In the genomic region with DNA sequence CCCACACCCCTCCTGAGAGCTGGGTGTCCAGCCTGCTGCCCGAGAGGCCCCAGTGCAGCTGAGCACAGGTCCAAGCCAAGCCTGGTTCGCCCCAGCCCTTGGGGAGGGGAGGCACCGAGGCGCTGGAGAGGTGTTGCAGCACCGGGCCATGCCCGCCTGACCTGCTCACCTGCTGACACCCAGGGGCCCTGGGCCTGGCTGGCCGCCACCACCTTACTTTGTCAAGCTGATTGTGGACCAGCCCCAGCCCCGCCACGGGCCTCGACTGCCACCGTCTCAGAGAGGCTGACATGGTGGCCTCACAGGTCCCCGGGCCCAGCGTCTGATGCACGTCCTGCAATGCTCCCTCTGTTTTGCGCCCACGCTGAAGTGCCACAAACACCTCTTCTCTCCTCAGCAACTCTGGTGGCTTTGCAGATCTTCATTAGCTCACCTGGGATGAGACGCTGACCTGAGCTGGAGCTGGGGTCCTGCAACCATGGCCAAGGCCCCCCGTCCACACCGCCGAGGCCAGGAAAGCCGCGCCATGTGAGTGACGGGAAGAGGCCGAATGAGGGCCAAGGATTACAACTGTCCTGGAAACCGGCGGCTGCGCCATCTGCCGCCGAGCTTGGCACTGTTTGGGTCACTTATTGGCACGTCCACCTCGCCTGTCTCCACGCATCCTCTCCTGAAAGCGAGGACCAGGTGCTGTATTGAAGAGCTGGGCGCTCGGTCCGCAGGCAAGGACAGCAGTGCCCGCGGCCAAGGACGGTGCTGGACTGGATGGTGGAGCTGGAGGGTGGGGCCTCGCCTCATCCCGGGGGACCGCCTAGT, we compare ENCODE assay signal across 23 cellular contexts. TPM values are rescaled to one million over a fixed set of nuclear protein-coding genes. Genes with fewer than 3 reads are reported as not detected.
DNase-seq lines count a peak whose midpoint lies in the region; ATAC-seq, FAIRE-seq and TF ChIP-seq lines count a peak whose summit lies in the region.
"Had no signal": no experiment of that assay in that cellular context is flagged by ENCODE, and none has a peak within 500 bp of the region (broad histone marks: within the 10 kb centered on the region; RNA-seq: fewer than 3 reads in every experiment).

No MANE protein-coding gene starts in this region.

- H2AFZ ChIP-seq in neuronal stem cell (ENCODE audit: low read length), result no peak overlapping the region

- TF ChIP-seq CTCF in bronchial epithelial cell (IDR thresholded peaks at IDR 0.05; ENCODE audit: insufficient read depth, low read length, severe bottlenecking) (no peak), RWPE1 (conservative IDR thresholded peaks at IDR 0.05; ENCODE audit: low read depth) (no peak), GM13977 (IDR thresholded peaks at IDR 0.05; ENCODE audit: extremely low read depth, insufficient read depth, missing control alignments) (no peak)

- H3K4me3 ChIP-seq in bronchial epithelial cell (ENCODE audit: low read depth, low read length), result no peak overlapping the region
- H3K4me3 ChIP-seq in neuronal stem cell (ENCODE audit: low read length in 2 of 2), result no peak overlapping the region

- H4K8ac ChIP-seq in neuronal stem cell (ENCODE audit: low read depth, low read length), result no peak overlapping the region

- WGBS in neuronal stem cell (ENCODE audit: extremely low coverage in 2 of 2, insufficient read length in 2 of 2, insufficient replicate concordance in 1 of 2), 2 donors, result no CpG with 5 or more reads among the region's 42 CpGs

- in situ Hi-C loops in G401 (cut with HindIII; ENCODE audit: low sequenced_read_pairs), result no loop called here
- in situ Hi-C loops in GM13977 (cut with MboI; ENCODE audit: low pct_unique_long_range_greater_than_20kb, low sequenced_read_pairs, unreplicated experiment), result no loop called here

- peak; percentile 43 for FAIRE-seq in bronchial epithelial cell (lab: Jason Lieb, UNC)
- FAIRE-seq: G401.6, GM12892, GM18507 had no signal

- peaks cover 0 to 1% of the 10 kb centered on the region in 2 donors for H3K9me3 ChIP-seq in neuronal stem cell (replicated peaks in 1 of 2; ENCODE audit: control insufficient read depth in 2 of 2, insufficient read depth in 1 of 2, low read depth in 1 of 2, low read length in 2 of 2)
- H3K9me3 ChIP-seq: Caco-2 had no signal

- no peak overlapping the region for H4K91ac ChIP-seq in neuronal stem cell (ENCODE audit: low read depth, low read length, poor library complexity)

- H3K27ac ChIP-seq in neuronal stem cell (replicated peaks; ENCODE audit: low read length) (no peak overlapping the region), RWPE1 (no peak overlapping the region)

- DNase-seq in G401 (ENCODE audit: low spot score), result peak; percentile 95
- no peak for DNase-seq in bronchial epithelial cell (ENCODE audit: low read depth)
- peak; percentile 5 for DNase-seq in iPS-NIHi11 (ENCODE audit: low spot score)
- no peak for DNase-seq in neuronal stem cell (ENCODE audit: low spot score)
- no peak for DNase-seq in RWPE1 (ENCODE audit: low spot score)
- no peak for DNase-seq in GM13977 (ENCODE audit: low spot score)
- DNase-seq: Caco-2; CD4-positive, CD25-positive, alpha-beta regulatory T cell; DND-41; Karpas-422; MV-4-11; NCI-H1105 treated with DMSO at 0.1 percent for 48 hours; NCI-H2029 treated with DMSO at 0.1 percent for 48 hours; NCI-H226; NCI-H524; NCI-H774; NK-92 treated with Interleukin-12 subunit alpha and Interleukin-12 subunit beta, amount 100 ng/mL, for 24 hours had no signal

- H3K36me3 ChIP-seq in bronchial epithelial cell (ENCODE audit: control insufficient read depth, insufficient read depth, low read length), result no peaks in the 10 kb centered on the region
- H3K36me3 ChIP-seq in neuronal stem cell (replicated peaks in 1 of 2; ENCODE audit: control insufficient read depth in 2 of 2, insufficient read depth in 2 of 2, low read length in 2 of 2), result no peaks in the 10 kb centered on the region

- H3K18ac ChIP-seq in neuronal stem cell (ENCODE audit: low read length), result no peak overlapping the region

- no peak overlapping the region for H3K4ac ChIP-seq in neuronal stem cell (ENCODE audit: low read length)

- no peak overlapping the region for H3K9ac ChIP-seq in neuronal stem cell (ENCODE audit: low read depth, low read length, poor library complexity)

- peak overlapping the region; percentile 56 for H3K14ac ChIP-seq in neuronal stem cell (ENCODE audit: low read length)

- no peak overlapping the region for H2BK120ac ChIP-seq in neuronal stem cell (ENCODE audit: low read depth, low read length)

- H2BK12ac ChIP-seq in neuronal stem cell (ENCODE audit: low read length), result no peak overlapping the region

- POLR2A ChIA-PET in RWPE1 (lab: Yijun Ruan, JAX; ENCODE audit: low non-redundant PET), result no interaction called here

- no peak overlapping the region for H3K4me2 ChIP-seq in neuronal stem cell (ENCODE audit: insufficient read depth, low read length, poor library complexity, severe bottlenecking)

- H2AK5ac ChIP-seq in neuronal stem cell (ENCODE audit: low read depth, low read length), result no peak overlapping the region

- H2BK5ac ChIP-seq in neuronal stem cell (ENCODE audit: low read length), result no peak overlapping the region

- CTCF ChIA-PET in RWPE1 (lab: Yijun Ruan, JAX), result no interaction called here

- no peaks in the 10 kb centered on the region for H3K79me1 ChIP-seq in neuronal stem cell (ENCODE audit: low read depth, low read length)

- H3K27me3 ChIP-seq in bronchial epithelial cell (ENCODE audit: control insufficient read depth, insufficient read depth, low read length) (peaks cover 24% of the 10 kb centered on the region), neuronal stem cell (ENCODE audit: control insufficient read depth in 3 of 3, insufficient read depth in 3 of 3, low read depth in 1 of 3, low read length in 3 of 3) (peaks cover 0 to 35% (median 25%) of the 10 kb centered on the region in 3 experiments)

- H3K4me1 ChIP-seq in neuronal stem cell (ENCODE audit: control insufficient read depth in 2 of 2, insufficient read depth in 1 of 2, low read depth in 1 of 2, low read length in 2 of 2), result peaks cover 0 to 2% of the 10 kb centered on the region in 2 donors
- H3K4me1 ChIP-seq: Caco-2 had no signal

- no peak overlapping the region for H3K23ac ChIP-seq in neuronal stem cell (ENCODE audit: low read depth, low read length, poor library complexity)

- no peak for ATAC-seq in GM21529 (IDR thresholded peaks at IDR 0.05; ENCODE audit: unreplicated experiment)

- no peak overlapping the region for H2BK15ac ChIP-seq in neuronal stem cell (ENCODE audit: low read length)

RNA-seq across cellular contexts. Expression of a gene that starts 7.6 kb away (rescaled TPM):
- 1.8 and 4.7 TPM in 2 replicates for total RNA-seq in G401 (2014; rRNA removed; shearing (Covaris generic))
- total RNA-seq in bronchial epithelial cell, result not detected in 2 replicates
- 0.13 TPM for polyA plus RNA-seq in neuronal stem cell (2013, experiment 1 of 2)
- polyA plus RNA-seq in neuronal stem cell (2013, experiment 2 of 2), result 0.12 TPM
- total RNA-seq: M059J had no signal
- polyA plus RNA-seq: IgD-negative memory B cell had no signal

Comparison
In these comparisons a context has a peak if more than half of its experiments do, and no peak if none do; other contexts are left out.
1. DNase-seq: peak in G401 (single experiment) and iPS-NIHi11 (single experiment); none in bronchial epithelial cell (single experiment), neuronal stem cell (single experiment), RWPE1 (single experiment) and GM13977 (single experiment).